8 cellular contexts compared by ENCODE assay signal in the genomic region with DNA sequence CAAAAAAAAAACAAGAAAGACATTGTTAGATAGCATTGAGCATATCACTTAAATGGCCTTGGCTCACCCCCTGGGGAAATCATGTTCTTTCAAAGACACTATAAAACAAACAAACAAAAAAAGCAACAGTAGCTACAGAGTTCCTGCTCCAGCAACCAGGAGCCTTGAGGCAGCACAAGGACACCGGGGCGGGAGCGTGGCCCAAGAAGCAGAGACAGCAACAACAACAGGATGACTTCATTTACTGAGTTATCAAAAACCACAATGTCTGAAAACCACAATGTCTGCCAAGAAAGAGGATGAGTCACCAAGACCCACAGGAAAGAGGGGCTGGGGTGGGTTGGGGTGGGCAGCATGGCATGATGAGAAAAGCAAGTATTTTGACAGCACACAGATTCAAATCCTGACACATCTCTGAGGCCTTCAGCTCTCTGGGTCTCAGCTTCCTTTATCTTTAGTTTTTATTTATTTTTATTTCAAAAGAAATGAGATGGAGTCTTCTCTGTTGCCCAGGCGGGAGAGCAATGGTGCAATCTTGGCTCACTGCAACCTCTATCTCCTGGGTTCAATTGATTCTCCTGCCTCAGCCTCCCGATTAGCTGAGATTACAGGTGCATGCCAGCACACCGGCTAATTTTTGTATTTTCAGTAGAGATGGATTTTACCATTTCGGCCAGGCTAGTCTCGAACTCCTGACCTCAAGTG.
DNase-seq lines count a peak whose midpoint lies in the region; ATAC-seq, FAIRE-seq and TF ChIP-seq lines count a peak whose summit lies in the region.

No MANE protein-coding gene starts in this region.

- H3K4me1 ChIP-seq in RWPE2 (ENCODE audit: insufficient read depth, poor library complexity, severe bottlenecking): peaks cover 21% of the 10 kb centered on the region

- no peaks in the 10 kb centered on the region for H3K36me3 ChIP-seq in RWPE2 (ENCODE audit: low read depth)

- DNase-seq in GF-D8 (lab: John Stamatoyannopoulos, UW) (peak; percentile 50), RWPE2 (ENCODE audit: low spot score) (no peak), hepatic stellate cell (ENCODE audit: low spot score) (peak; percentile 88), NCI-H146 (lab: John Stamatoyannopoulos, UW) (no peak), D721Med (ENCODE audit: insufficient read length, low spot score) (no peak)
- DNase-seq in activated effector memory CD4-positive, alpha-beta T cell treated with anti-CD3 and anti-CD28 coated beads, Interleukin-2, amount 50 U/mL, for 16 hours: peak; percentile 85
- peak; percentile 41 to 85 for DNase-seq in stimulated activated effector memory CD8-positive, alpha-beta T cell treated with anti-CD3 and anti-CD28 coated beads, Interleukin-12 subunit alpha, Interleukin-12 subunit beta, amount 100 ng/mL, for 72 hours (ENCODE audit: low spot score in 2 of 2)

- no peak overlapping the region for H3K4me3 ChIP-seq in RWPE2 (ENCODE audit: severe bottlenecking)

- FAIRE-seq in D721Med (lab: Jason Lieb, UNC): no peak

- peaks cover 61% of the 10 kb centered on the region for H3K4me1 Mint-ChIP-seq in stimulated activated effector memory CD8-positive, alpha-beta T cell treated with anti-CD3 and anti-CD28 coated beads, Interleukin-12 subunit alpha, Interleukin-12 subunit beta, amount 100 ng/mL, for 72 hours

- H3K27me3 ChIP-seq in RWPE2 (ENCODE audit: insufficient read depth, poor library complexity, severe bottlenecking): no peaks in the 10 kb centered on the region

- H3K36me3 Mint-ChIP-seq in stimulated activated effector memory CD8-positive, alpha-beta T cell treated with anti-CD3 and anti-CD28 coated beads, Interleukin-12 subunit alpha, Interleukin-12 subunit beta, amount 100 ng/mL, for 72 hours: peaks cover 14% of the 10 kb centered on the region

- H3K27ac Mint-ChIP-seq in stimulated activated effector memory CD8-positive, alpha-beta T cell treated with anti-CD3 and anti-CD28 coated beads, Interleukin-12 subunit alpha, Interleukin-12 subunit beta, amount 100 ng/mL, for 72 hours: peak overlapping the region; percentile 88

- ATAC-seq in RWPE2 (ENCODE audit: low read depth): peak; percentile 67
- peak; percentile 91 for ATAC-seq in stimulated activated effector memory CD8-positive, alpha-beta T cell treated with anti-CD3 and anti-CD28 coated beads, Interleukin-12 subunit alpha, Interleukin-12 subunit beta, amount 100 ng/mL, for 72 hours
- ATAC-seq in GM21390 (IDR thresholded peaks at IDR 0.05; ENCODE audit: unreplicated experiment): no peak

- no peak for TF ChIP-seq CTCF in RWPE2 (IDR thresholded peaks at IDR 0.05; ENCODE audit: poor library complexity, severe bottlenecking)
- no peak for TF ChIP-seq CTCF in D721Med (IDR thresholded peaks at IDR 0.05; ENCODE audit: insufficient read depth, missing control alignments)

- H3K27ac ChIP-seq in RWPE2 (ENCODE audit: poor library complexity, severe bottlenecking): no peak overlapping the region

- no peaks in the 10 kb centered on the region for H3K9me3 ChIP-seq in RWPE2 (ENCODE audit: severe bottlenecking)

- H3K9me3 Mint-ChIP-seq in stimulated activated effector memory CD8-positive, alpha-beta T cell treated with anti-CD3 and anti-CD28 coated beads, Interleukin-12 subunit alpha, Interleukin-12 subunit beta, amount 100 ng/mL, for 72 hours: peaks cover 3% of the 10 kb centered on the region

- peak overlapping the region; percentile 53 for H3K4me3 Mint-ChIP-seq in stimulated activated effector memory CD8-positive, alpha-beta T cell treated with anti-CD3 and anti-CD28 coated beads, Interleukin-12 subunit alpha, Interleukin-12 subunit beta, amount 100 ng/mL, for 72 hours

Comparison
In these comparisons a context has a peak if more than half of its experiments do, and no peak if none do; other contexts are left out.
1. DNase-seq: peak in GF-D8 (single experiment), activated effector memory CD4-positive, alpha-beta T cell treated with anti-CD3 and anti-CD28 coated beads, Interleukin-2, amount 50 U/mL, for 16 hours (single experiment), hepatic stellate cell (single experiment) and stimulated activated effector memory CD8-positive, alpha-beta T cell treated with anti-CD3 and anti-CD28 coated beads, Interleukin-12 subunit alpha, Interleukin-12 subunit beta, amount 100 ng/mL, for 72 hours (2 of 2); none in RWPE2 (single experiment), NCI-H146 (single experiment) and D721Med (single experiment).